In genomic region chr5:95630394-95630917, GRCh38 we compare ENCODE assay signal across 21 cellular contexts. TPM values are rescaled to one million over a fixed set of nuclear protein-coding genes. Genes with fewer than 3 reads are reported as not detected.
"Had no signal": no experiment of that assay in that cellular context is flagged by ENCODE, and none has a peak within 500 bp of the region (broad histone marks: within the 10 kb centered on the region; RNA-seq: fewer than 3 reads in every experiment).

No MANE protein-coding gene starts in this region.

- H3K9me3 ChIP-seq: pancreas, right lobe of liver, stomach, testis had no signal

- H3K4me1 Mint-ChIP-seq: WTC11 had no signal

- DNase-seq: activated CD4-positive, alpha-beta memory T cell treated with anti-CD3 and anti-CD28 coated beads, Interleukin-2, amount 10 ng/mL, durations not matched to agents 7 days and 5 days; activated CD4-positive, alpha-beta T cell treated with anti-CD3 and anti-CD28 coated beads for 4 hours; activated CD8-positive, alpha-beta memory T cell treated with anti-CD3 and anti-CD28 coated beads, Interleukin-2, amount 10 ng/mL, durations not matched to agents 7 days and 5 days; activated naive CD8-positive, alpha-beta T cell treated with anti-CD3 and anti-CD28 coated beads, Interleukin-2, amount 10 ng/mL, durations not matched to agents 7 days and 5 days; anterior cingulate cortex; central memory CD4-positive, alpha-beta T cell; midbrain; naive B cell; pancreas; right lobe of liver; stimulated activated CD4-positive, alpha-beta T cell treated with anti-CD3 and anti-CD28 coated beads, Interleukin-4, amount 100 ng/mL, for 24 hours; stomach; testis had no signal

- H3K27ac ChIP-seq: coronary artery, pancreas, right lobe of liver, stomach, testis had no signal

- H3K36me3 ChIP-seq: brain microvascular endothelial cell, pancreas, right lobe of liver, stomach had no signal

- H3K27me3 ChIP-seq: brain microvascular endothelial cell, pancreas, right lobe of liver, stomach, testis had no signal

- H3K9me3 Mint-ChIP-seq: stimulated activated effector memory CD8-positive, alpha-beta T cell treated with anti-CD3 and anti-CD28 coated beads, Interleukin-12 subunit alpha, Interleukin-12 subunit beta, amount 100 ng/mL, for 72 hours; type B pancreatic cell had no signal

- H3K4me1 ChIP-seq: right lobe of liver, testis had no signal

- H3K27me3 Mint-ChIP-seq: naive B cell had no signal

- H3K27ac Mint-ChIP-seq: activated CD4-positive, alpha-beta memory T cell treated with anti-CD3 and anti-CD28 coated beads, Interleukin-2, amount 10 ng/mL, durations not matched to agents 7 days and 5 days; activated CD8-positive, alpha-beta memory T cell treated with anti-CD3 and anti-CD28 coated beads, Interleukin-2, amount 10 ng/mL, durations not matched to agents 7 days and 5 days; activated naive CD8-positive, alpha-beta T cell treated with anti-CD3 and anti-CD28 coated beads, Interleukin-2, amount 10 ng/mL, durations not matched to agents 7 days and 5 days; stimulated activated effector memory CD8-positive, alpha-beta T cell treated with anti-CD3 and anti-CD28 coated beads, Interleukin-12 subunit alpha, Interleukin-12 subunit beta, amount 100 ng/mL, for 72 hours; type B pancreatic cell; WTC11 had no signal

- ATAC-seq: activated CD8-positive, alpha-beta memory T cell treated with anti-CD3 and anti-CD28 coated beads, Interleukin-2, amount 10 ng/mL, durations not matched to agents 7 days and 5 days; stimulated activated effector memory CD8-positive, alpha-beta T cell treated with anti-CD3 and anti-CD28 coated beads, Interleukin-12 subunit alpha, Interleukin-12 subunit beta, amount 100 ng/mL, for 72 hours; WTC11 had no signal

- H3K36me3 Mint-ChIP-seq: type B pancreatic cell had no signal

- H3K4me3 Mint-ChIP-seq: activated CD4-positive, alpha-beta memory T cell treated with anti-CD3 and anti-CD28 coated beads, Interleukin-2, amount 10 ng/mL, durations not matched to agents 7 days and 5 days; activated CD8-positive, alpha-beta memory T cell treated with anti-CD3 and anti-CD28 coated beads, Interleukin-2, amount 10 ng/mL, durations not matched to agents 7 days and 5 days; activated naive CD8-positive, alpha-beta T cell treated with anti-CD3 and anti-CD28 coated beads, Interleukin-2, amount 10 ng/mL, durations not matched to agents 7 days and 5 days; naive B cell; stimulated activated effector memory CD8-positive, alpha-beta T cell treated with anti-CD3 and anti-CD28 coated beads, Interleukin-12 subunit alpha, Interleukin-12 subunit beta, amount 100 ng/mL, for 72 hours; type B pancreatic cell; WTC11 had no signal

- H3K4me3 ChIP-seq: coronary artery, lung, pancreas, right lobe of liver, stomach, testis had no signal

RNA-seq across cellular contexts. Expression of gene GPR150, which starts 10.6 kb away (rescaled TPM):
- total RNA-seq: frontal cortex had no signal

RNA-seq across cellular contexts. Expression of gene SPATA9, which starts 52.3 kb away (rescaled TPM):
- total RNA-seq: activated CD4-positive, alpha-beta memory T cell treated with anti-CD3 and anti-CD28 coated beads, Interleukin-2, amount 10 ng/mL, durations not matched to agents 7 days and 5 days; activated CD8-positive, alpha-beta memory T cell treated with anti-CD3 and anti-CD28 coated beads, Interleukin-2, amount 10 ng/mL, durations not matched to agents 7 days and 5 days; activated naive CD8-positive, alpha-beta T cell treated with anti-CD3 and anti-CD28 coated beads, Interleukin-2, amount 10 ng/mL, durations not matched to agents 7 days and 5 days; T-helper 2 cell treated with Interferon-gamma antibody and Interleukin-4, amounts not matched to agents 100 ng/mL and 5 ng/mL, for 36 hours; WTC11 had no signal
